Comparison of ENCODE assay signal across 9 cellular contexts in genomic region chr4:57110635-57111546, GRCh38. TPM values are rescaled to one million over a fixed set of nuclear protein-coding genes. Genes with fewer than 3 reads are reported as not detected.
DNase-seq lines count a peak whose midpoint lies in the region; ATAC-seq, FAIRE-seq and TF ChIP-seq lines count a peak whose summit lies in the region.
"Had no signal": no experiment of that assay in that cellular context is flagged by ENCODE, and none has a peak within 500 bp of the region (broad histone marks: within the 10 kb centered on the region; RNA-seq: fewer than 3 reads in every experiment).

No MANE protein-coding gene starts in this region.

- no peak for TF ChIP-seq EP300 in GM12878 (IDR thresholded peaks at IDR 0.05; ENCODE audit: borderline replicate concordance in 1 of 2, control insufficient read depth in 1 of 2, low read depth in 2 of 2, low read length in 2 of 2)

- SMC1A ChIA-PET in GM12878 (lab: Charles Lee; ENCODE audit: uncharacterized antibody, unreplicated experiment), result interaction anchor here (0.6 kb wide), 1 partner anchor 52 kb away, joined by 3 read pairs; no protein-coding TSS in a partner anchor

- 0 out of 2 replicates have a peak overlapping the region, but pooled peaks have one; percentile 1 for H3K4me3 ChIP-seq in GM12878
- H3K4me3 ChIP-seq in hepatocyte, result peak overlapping the region; percentile 6
- H3K4me3 ChIP-seq in prostate gland, result peak overlapping the region; percentile 49 to 69

- no TSS peak for BruUV-seq in GM12878 (replicated peaks; lab: Mats Ljungman, UMichigan)

- no peak overlapping the region for H3K9ac ChIP-seq in GM12878 (ENCODE audit: control insufficient read depth, insufficient read depth, low read length)

- TF ChIP-seq POLR2A in GM12878 (IDR thresholded peaks at IDR 0.05; ENCODE audit: low read depth, low read length) (no peak), prostate gland (IDR thresholded peaks at IDR 0.05) (no peak)

- in situ Hi-C loops in GM12878 (cut with MboI), result no loop called here

- H3K9me2 ChIP-seq in hepatocyte (replicated peaks; ENCODE audit: insufficient read depth), result no peaks in the 10 kb centered on the region

- H3K27ac ChIP-seq in GM12878 (ENCODE audit: control insufficient read depth, insufficient read depth) (no peak overlapping the region), hepatocyte (peak overlapping the region; percentile 52), prostate gland (peak overlapping the region; percentile 85 to 87)

- FAIRE-seq in GM12878 (lab: Jason Lieb, UNC), result no peak

- CTCF ChIA-PET in GM12878 (lab: Yijun Ruan, JAX), result no interaction called here

- WGBS in GM12878 (ENCODE audit: insufficient coverage, insufficient replicate concordance, low lambda C conversion rate, missing lambda C conversion rate), result 3% methylated on average over 25 of the region's 25 CpGs
- 7% methylated on average over 25 of the region's 25 CpGs for WGBS in hepatocyte (ENCODE audit: low lambda C conversion rate, missing lambda C conversion rate)
- WGBS in prostate gland, result 2% methylated on average over 25 of the region's 25 CpGs

- H3K27me3 ChIP-seq in GM12878 (replicated peaks in 1 of 2; ENCODE audit: control insufficient read depth in 2 of 2, insufficient read depth in 2 of 2, low read length in 1 of 2) (peaks cover 5 to 9% of the 10 kb centered on the region in 2 experiments), hepatocyte (peaks cover 16% of the 10 kb centered on the region), prostate gland (replicated peaks; ENCODE audit: insufficient read depth) (no peaks in the 10 kb centered on the region)

- ATAC-seq in GM21786 (IDR thresholded peaks at IDR 0.05; ENCODE audit: unreplicated experiment), result peak; percentile 32
- ATAC-seq in GM12878, result peak; percentile 72
- no peak for ATAC-seq in HG03039 (IDR thresholded peaks at IDR 0.05; ENCODE audit: unreplicated experiment)

- H3K9me3 ChIP-seq in GM12878 (replicated peaks; ENCODE audit: control insufficient read depth, insufficient read depth, low read length) (no peaks in the 10 kb centered on the region), hepatocyte (ENCODE audit: low read depth) (no peaks in the 10 kb centered on the region), prostate gland (no peaks in the 10 kb centered on the region)

- TF ChIP-seq CTCF in GM12878 (IDR thresholded peaks at IDR 0.05 in 2 of 3, conservative IDR thresholded peaks at IDR 0.05 in 1 of 3; ENCODE audit: control insufficient read depth in 2 of 3, extremely low read depth in 1 of 3, insufficient read depth in 1 of 3, low read depth in 3 of 3, low read length in 3 of 3) (no peak), hepatocyte (IDR thresholded peaks at IDR 0.05; ENCODE audit: poor library complexity) (no peak), prostate gland (IDR thresholded peaks at IDR 0.05) (no peak)

- H3K36me3 ChIP-seq in GM12878 (ENCODE audit: control insufficient read depth in 2 of 2, insufficient read depth in 2 of 2, low read length in 1 of 2), result no peaks in the 10 kb centered on the region
- H3K36me3 ChIP-seq in hepatocyte (replicated peaks; ENCODE audit: insufficient read depth, low read depth), result no peaks in the 10 kb centered on the region
- no peaks in the 10 kb centered on the region for H3K36me3 ChIP-seq in prostate gland

- no peaks in the 10 kb centered on the region for H3K79me2 ChIP-seq in GM12878 (ENCODE audit: control insufficient read depth, insufficient read depth, low read length)
- H3K79me2 ChIP-seq in hepatocyte, result no peaks in the 10 kb centered on the region

- TF ChIP-seq RAD21 in GM12878 (IDR thresholded peaks at IDR 0.05; ENCODE audit: insufficient read depth, low read depth, low read length), result no peak

- H4K20me1 ChIP-seq in GM12878 (ENCODE audit: control insufficient read depth, insufficient read depth), result no peaks in the 10 kb centered on the region
- H4K20me1 ChIP-seq in hepatocyte (ENCODE audit: insufficient read depth, poor library complexity, severe bottlenecking), result no peaks in the 10 kb centered on the region

- peak; percentile 87 for DNase-seq in EH (ENCODE audit: low read depth)
- peak; percentile 98 for DNase-seq in NOMO-1 treated with DMSO at 0.1 percent for 48 hours (lab: John Stamatoyannopoulos, UW; ENCODE audit: unreplicated experiment)
- DNase-seq in GM12878 (ENCODE audit: low read depth, low spot score), result no peak
- DNase-seq in hepatocyte (ENCODE audit: low spot score), result peak; percentile 29
- DNase-seq in prostate gland (ENCODE audit: low spot score), result peak; percentile 29
- no peak for DNase-seq in NCI-H1105 treated with DMSO at 0.1 percent for 48 hours (lab: John Stamatoyannopoulos, UW)

- RAD21 ChIA-PET in GM12878 (lab: Charles Lee; ENCODE audit: unreplicated experiment), result no interaction called here

- H3K4me1 ChIP-seq in GM12878 (ENCODE audit: control insufficient read depth, insufficient read depth, low read length) (no peaks in the 10 kb centered on the region), hepatocyte (ENCODE audit: insufficient read depth) (no peaks in the 10 kb centered on the region), prostate gland (replicated peaks) (no peaks in the 10 kb centered on the region)

- H3K4me2 ChIP-seq in GM12878 (ENCODE audit: control insufficient read depth, insufficient read depth) (peak overlapping the region; percentile 38; the same call in 1 of the 2 replicates), hepatocyte (peak overlapping the region; percentile 75)

- intact Hi-C loops in GM12878 (cut with micrococcal nuclease; ENCODE audit: unreplicated experiment), result no loop called here
- intact Hi-C loops in prostate gland (cut with DNase I), result loop anchor here (5.0 kb wide), 1 partner anchor 74 kb away; no protein-coding TSS in a partner anchor

- no peak overlapping the region for H2AFZ ChIP-seq in GM12878 (ENCODE audit: control insufficient read depth, low read depth, low read length)
- H2AFZ ChIP-seq in hepatocyte, result peak overlapping the region; percentile 86

- POLR2A ChIA-PET in GM12878 (lab: Charles Lee), result no interaction called here

TF ChIP-seq in GM12878, 131 proteins besides CTCF, POLR2A, EP300 and RAD21:
- TF ChIP-seq RELB (IDR thresholded peaks at IDR 0.05; ENCODE audit: low read depth), result no peak
- TF ChIP-seq IKZF2 (IDR thresholded peaks at IDR 0.05), result 0 out of 4 replicates have a peak, but pooled peaks of 1 of the 2 experiments have one; percentile 11
- peak; percentile 56; the same call in 1 of the 2 replicates for TF ChIP-seq SPI1 (IDR thresholded peaks at IDR 0.05; ENCODE audit: borderline replicate concordance, insufficient read depth, low read depth, low read length)
- no peak for TF ChIP-seq MEF2B (IDR thresholded peaks at IDR 0.05; ENCODE audit: partially characterized antibody, poor library complexity, severe bottlenecking)
- TF ChIP-seq RUNX3 (IDR thresholded peaks at IDR 0.05; ENCODE audit: low read length), result 0 out of 2 replicates have a peak, but pooled peaks have one; percentile 11

RNA-seq across cellular contexts. Expression of gene IGFBP7, which starts 0.7 kb away (rescaled TPM):
- not detected in 2 replicates for total RNA-seq in GM12878 (2013; cell fraction: nucleolus; rRNA removed)
- not detected in 2 replicates for total RNA-seq in GM12878 (2014; rRNA removed)
- not detected in 2 replicates for total RNA-seq in GM12878 (2014; rRNA removed; fragmentation: Illumina TruSeq; extraction: Trizol)
- 0.64 and 0.69 TPM in 2 replicates for total RNA-seq in GM12878 (2021)
- polyA plus RNA-seq in GM12878 (2011; ENCODE audit: low read depth), result not detected
- not detected in 2 replicates for polyA plus RNA-seq in GM12878 (2011; rRNA removed)
- 0.05 TPM in 1 of 2 replicates, not detected in the other for polyA plus RNA-seq in GM12878 (2011; cell fraction: cytosol; rRNA removed)
- not detected in 2 replicates for polyA plus RNA-seq in GM12878 (2011; cell fraction: nucleus; rRNA removed)
- polyA plus RNA-seq in GM12878 (2012), result 0.14 and 0.49 TPM in 2 replicates
- polyA plus RNA-seq in GM12878 (2014; fragmentation: Illumina TruSeq; extraction: Trizol), result not detected in 2 replicates
- polyA plus RNA-seq in GM12878 (2014; fragmentation: Nextera tagmentation; extraction: Ambion mirVana), result 1 to 10 TPM; 1.6 to 1.9 TPM
- not detected in 2 replicates for polyA plus RNA-seq in GM12878 (2014; rRNA removed)
- 1 to 10 TPM in 1 of 2 experiments, under 1 TPM in 1; 0.84 to 1.4 TPM for polyA plus RNA-seq in GM12878 (2016; fragmentation: Nextera tagmentation; extraction: Ambion mirVana)
- polyA minus RNA-seq in GM12878 (2011; rRNA and poly(A)+ RNA removed), result not detected in 2 replicates
- not detected in 2 replicates for polyA minus RNA-seq in GM12878 (2011; cell fraction: cytosol; rRNA and poly(A)+ RNA removed)
- polyA minus RNA-seq in GM12878 (2011; cell fraction: nucleus; rRNA and poly(A)+ RNA removed), result not detected in 2 replicates
- 73.4 and 74.0 TPM in 2 replicates for total RNA-seq in hepatocyte
- 122 and 129 TPM in 2 replicates for polyA plus RNA-seq in hepatocyte
- total RNA-seq in prostate gland, result 1,000 to 10,000 TPM in 1 of 2 donors, 100 to 1,000 TPM in 1; 322 to 1,366 TPM
- total RNA-seq: activated CD8-positive, alpha-beta memory T cell treated with anti-CD3 and anti-CD28 coated beads for 36 hours had no signal

Comparison
In these comparisons a context has a peak if more than half of its experiments do, and no peak if none do; other contexts are left out.
1. DNase-seq: peak in EH (single experiment), NOMO-1 treated with DMSO at 0.1 percent for 48 hours (single experiment), hepatocyte (single experiment) and prostate gland (single experiment); none in GM12878 (single experiment) and NCI-H1105 treated with DMSO at 0.1 percent for 48 hours (single experiment).
2. H3K4me3 ChIP-seq: peak in every context shown above with its lines; median percentile 59 in prostate gland; 6 in hepatocyte; 1 in GM12878.
3. RNA of gene IGFBP7, which starts 0.7 kb away (total RNA-seq): 322 to 1,366 TPM in prostate gland and 73.4 to 74.0 TPM in hepatocyte; 0.64 to 0.69 TPM in GM12878; every median in the first group is over 10 times any median in the second.